ENCODE assay signal across 7 cellular contexts in the genomic region with DNA sequence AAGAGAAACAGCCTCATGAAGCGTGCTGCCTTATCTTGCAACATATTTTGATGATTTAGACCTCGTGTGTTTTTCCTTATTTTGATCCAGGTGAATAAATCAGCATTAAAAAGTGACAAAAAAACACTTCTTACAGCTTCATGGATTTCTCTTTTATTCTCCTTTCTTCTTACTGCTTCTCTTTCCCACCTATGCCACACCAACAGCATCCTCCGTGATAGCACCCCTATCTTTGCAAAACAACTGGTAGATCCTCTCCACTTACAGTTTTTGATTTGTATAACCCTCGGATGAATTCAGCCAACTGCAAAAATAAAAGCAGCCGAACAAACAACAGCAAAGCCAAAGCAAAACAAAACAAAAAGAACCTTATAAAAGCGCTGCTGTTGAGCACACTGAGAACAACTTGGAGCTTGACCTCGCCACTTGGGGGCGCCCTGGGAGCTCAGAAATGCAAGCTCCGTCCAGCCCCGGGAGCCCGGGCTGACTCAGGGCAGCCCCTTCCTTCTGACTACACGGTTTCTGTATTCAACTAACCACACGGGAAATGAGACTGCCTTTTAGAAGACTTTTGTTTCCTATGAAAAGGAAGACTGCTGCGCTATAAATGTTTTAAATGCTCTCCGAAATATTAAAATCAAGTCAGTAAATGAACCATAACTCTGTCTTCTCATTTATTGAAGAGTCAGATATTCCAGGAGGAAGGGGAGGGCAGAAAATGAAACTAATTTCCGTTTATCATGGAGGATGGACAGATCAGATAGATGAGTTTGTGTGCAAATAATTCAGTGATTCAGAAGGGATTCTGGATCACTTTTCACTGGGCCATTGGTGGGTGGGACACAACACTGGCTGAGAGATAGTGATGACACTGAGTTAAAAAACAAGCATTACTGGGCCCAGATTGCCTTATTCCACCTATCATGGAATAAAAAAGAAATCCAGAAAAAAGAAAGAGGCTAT.
A peak's percentile ranks its signal among the peaks of the same experiment; 100 is the strongest.
DNase-seq lines count a peak whose midpoint lies in the region; ATAC-seq and TF ChIP-seq lines count a peak whose summit lies in the region.
"Not testable (repeated sequence)": the region's sequence is repeated elsewhere in the genome, so short reads cannot be mapped to it uniquely, and the experiment has no call there.

No MANE protein-coding gene starts in this region.

- H3K4me1 Mint-ChIP-seq in HFFc6 (ENCODE audit: low read depth); activated CD4-positive, alpha-beta memory T cell treated with anti-CD3 and anti-CD28 coated beads, Interleukin-2, amount 10 ng/mL, durations not matched to agents 7 days and 5 days: not testable (repeated sequence)

- H3K36me3 ChIP-seq in breast epithelium, left lung: not testable (repeated sequence)

- TF ChIP-seq CTCF in HFFc6 (IDR thresholded peaks at IDR 0.05) (peak; percentile 42; the same call in 1 of the 2 replicates), left lung (IDR thresholded peaks at IDR 0.05) (peak in 1 of 2 donors; percentile 31)
- not testable (repeated sequence) for TF ChIP-seq CTCF in breast epithelium (IDR thresholded peaks at IDR 0.05)

- H3K36me3 Mint-ChIP-seq in HFFc6 (ENCODE audit: low read depth); activated CD4-positive, alpha-beta memory T cell treated with anti-CD3 and anti-CD28 coated beads, Interleukin-2, amount 10 ng/mL, durations not matched to agents 7 days and 5 days (ENCODE audit: low read depth): not testable (repeated sequence)

- not testable (repeated sequence) for H3K27me3 ChIP-seq in breast epithelium, left lung

- not testable (repeated sequence) for H3K4me3 Mint-ChIP-seq in HFFc6; activated CD4-positive, alpha-beta memory T cell treated with anti-CD3 and anti-CD28 coated beads, Interleukin-2, amount 10 ng/mL, durations not matched to agents 7 days and 5 days

- POLR2A ChIA-PET in activated CD4-positive, alpha-beta memory T cell treated with anti-CD3 and anti-CD28 coated beads, Interleukin-2, amount 10 ng/mL, durations not matched to agents 7 days and 5 days (lab: Charles Lee): not testable (repeated sequence)

- not testable (repeated sequence) for H3K9me3 Mint-ChIP-seq in HFFc6; activated CD4-positive, alpha-beta memory T cell treated with anti-CD3 and anti-CD28 coated beads, Interleukin-2, amount 10 ng/mL, durations not matched to agents 7 days and 5 days

- CTCF ChIA-PET in activated CD4-positive, alpha-beta memory T cell treated with anti-CD3 and anti-CD28 coated beads, Interleukin-2, amount 10 ng/mL, durations not matched to agents 7 days and 5 days (lab: Charles Lee): not testable (repeated sequence)

- H3K4me3 ChIP-seq in breast epithelium, left lung: not testable (repeated sequence)

- TF ChIP-seq POLR2A in breast epithelium (IDR thresholded peaks at IDR 0.05): not testable (repeated sequence)

- H3K27ac ChIP-seq in breast epithelium, left lung: not testable (repeated sequence)

- not testable (repeated sequence) for H3K4me1 ChIP-seq in breast epithelium, left lung

- not testable (repeated sequence) for H3K9me3 ChIP-seq in breast epithelium, left lung

- DNase-seq in HFFc6: not testable (repeated sequence)
- peak; percentile 88 for DNase-seq in activated CD4-positive, alpha-beta memory T cell treated with anti-CD3 and anti-CD28 coated beads, Interleukin-2, amount 10 ng/mL, durations not matched to agents 7 days and 5 days
- peak; percentile 50 to 83 for DNase-seq in breast epithelium (ENCODE audit: low spot score in 2 of 2)
- peak; percentile 73 to 91 for DNase-seq in left lung
- DNase-seq in stimulated activated CD4-positive, alpha-beta T cell treated with anti-CD3 and anti-CD28 coated beads, Interleukin-1b, Interleukin-23, amount 100 ng/mL, for 48 hours: peak; percentile 88

- ATAC-seq in GM18520 (IDR thresholded peaks at IDR 0.05; ENCODE audit: unreplicated experiment): peak; percentile 97
- peak; percentile 94 for ATAC-seq in HG03571 (IDR thresholded peaks at IDR 0.05; ENCODE audit: unreplicated experiment)
- peak; percentile 100 for ATAC-seq in left lung

- H3K27me3 Mint-ChIP-seq in HFFc6 (ENCODE audit: insufficient read depth); activated CD4-positive, alpha-beta memory T cell treated with anti-CD3 and anti-CD28 coated beads, Interleukin-2, amount 10 ng/mL, durations not matched to agents 7 days and 5 days: not testable (repeated sequence)

- intact Hi-C loops in breast epithelium (cut with DNase I; ENCODE audit: low total_unique reads); left lung (cut with DNase I): not testable (repeated sequence)

- not testable (repeated sequence) for H3K27ac Mint-ChIP-seq in HFFc6; activated CD4-positive, alpha-beta memory T cell treated with anti-CD3 and anti-CD28 coated beads, Interleukin-2, amount 10 ng/mL, durations not matched to agents 7 days and 5 days
